ENCODE assay signal across 12 cellular contexts in the genomic region with DNA sequence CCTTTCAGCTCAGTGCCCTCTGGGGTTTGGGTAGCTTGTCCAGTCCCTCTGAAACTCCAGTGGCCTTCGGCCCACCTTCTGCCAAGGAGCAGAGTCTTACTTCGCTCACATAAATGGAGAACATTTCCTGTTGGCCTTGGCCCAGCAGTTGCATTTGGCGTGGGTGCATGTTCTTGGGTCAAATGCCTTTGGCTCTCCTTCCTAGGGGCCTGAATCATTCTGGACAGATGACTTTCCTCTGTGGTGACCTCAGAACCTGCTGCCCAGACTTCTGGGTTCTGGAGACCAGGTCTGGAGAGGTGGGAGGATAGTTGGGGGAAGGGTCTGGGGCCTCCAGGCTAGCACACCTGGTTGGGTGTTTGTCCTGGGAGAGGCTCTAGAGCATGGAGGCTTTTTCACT. TPM values are rescaled to one million over a fixed set of nuclear protein-coding genes. Genes with fewer than 3 reads are reported as not detected.
DNase-seq lines count a peak whose midpoint lies in the region; ATAC-seq and TF ChIP-seq lines count a peak whose summit lies in the region.
"Had no signal": no experiment of that assay in that cellular context is flagged by ENCODE, and none has a peak within 500 bp of the region (broad histone marks: within the 10 kb centered on the region; RNA-seq: fewer than 3 reads in every experiment).

No MANE protein-coding gene starts in this region.

- no peak overlapping the region for H3K27ac ChIP-seq in dorsolateral prefrontal cortex

- H3K4me3 Mint-ChIP-seq in stimulated activated memory B cell treated with anti-CD40 and anti-IgM and Interleukin-4, amounts not matched to agents 10 μg/mL and 1 μg/mL and 100 μg/mL, for 72 hours, result no peak overlapping the region
- H3K4me3 Mint-ChIP-seq: activated T-helper 17 cell treated with anti-CD3 and anti-CD28 coated beads, Interleukin-2, amount 50 U/mL, for 72 hours had no signal

- H3K9me3 Mint-ChIP-seq in stimulated activated memory B cell treated with anti-CD40 and anti-IgM and Interleukin-4, amounts not matched to agents 10 μg/mL and 1 μg/mL and 100 μg/mL, for 72 hours, result no peaks in the 10 kb centered on the region
- H3K9me3 Mint-ChIP-seq: activated T-helper 17 cell treated with anti-CD3 and anti-CD28 coated beads, Interleukin-2, amount 50 U/mL, for 72 hours had no signal

- intact Hi-C loops in dorsolateral prefrontal cortex (cut with DNase I), result no loop called here

- DNase-seq in GM04504 (ENCODE audit: low read depth) (peak; percentile 76), foreskin fibroblast (peak; percentile 93 to 96), dorsolateral prefrontal cortex (no peak), NCI-H1417 (lab: John Stamatoyannopoulos, UW) (no peak), anterior cingulate cortex (lab: John Stamatoyannopoulos, UW) (no peak), SK-N-DZ (ENCODE audit: low spot score) (no peak)
- DNase-seq: effector CD4-positive, alpha-beta T cell; NCI-H1694; OCI-M1 had no signal

- H3K27ac Mint-ChIP-seq in stimulated activated memory B cell treated with anti-CD40 and anti-IgM and Interleukin-4, amounts not matched to agents 10 μg/mL and 1 μg/mL and 100 μg/mL, for 72 hours, result peak overlapping the region; percentile 64
- H3K27ac Mint-ChIP-seq: activated T-helper 17 cell treated with anti-CD3 and anti-CD28 coated beads, Interleukin-2, amount 50 U/mL, for 72 hours had no signal

- ATAC-seq in SK-N-SH treated with all-trans-retinoic acid at 6 μM for 48 hours, result peak; percentile 71
- no peak for ATAC-seq in stimulated activated memory B cell treated with anti-CD40 and anti-IgM and Interleukin-4, amounts not matched to agents 10 μg/mL and 1 μg/mL and 100 μg/mL, for 72 hours
- ATAC-seq: activated T-helper 17 cell treated with anti-CD3 and anti-CD28 coated beads, Interleukin-2, amount 50 U/mL, for 72 hours had no signal

- TF ChIP-seq CTCF in foreskin fibroblast (IDR thresholded peaks at IDR 0.05; ENCODE audit: low read depth, low read length), result no peak
- no peak for TF ChIP-seq CTCF in dorsolateral prefrontal cortex (IDR thresholded peaks at IDR 0.05 in 54 of 56, conservative IDR thresholded peaks at IDR 0.05 in 2 of 56; ENCODE audit: low read depth in 1 of 56, partially characterized antibody in 56 of 56)

- H3K4me1 Mint-ChIP-seq in stimulated activated memory B cell treated with anti-CD40 and anti-IgM and Interleukin-4, amounts not matched to agents 10 μg/mL and 1 μg/mL and 100 μg/mL, for 72 hours, result peaks cover 67% of the 10 kb centered on the region
- H3K4me1 Mint-ChIP-seq: activated T-helper 17 cell treated with anti-CD3 and anti-CD28 coated beads, Interleukin-2, amount 50 U/mL, for 72 hours had no signal

- H3K4me3 ChIP-seq in foreskin fibroblast (ENCODE audit: low read depth in 1 of 2, low read length in 2 of 2) (no peak overlapping the region), dorsolateral prefrontal cortex (no peak overlapping the region)

- H3K27me3 ChIP-seq in dorsolateral prefrontal cortex, result no peaks in the 10 kb centered on the region

- no peaks in the 10 kb centered on the region for H3K27me3 Mint-ChIP-seq in stimulated activated memory B cell treated with anti-CD40 and anti-IgM and Interleukin-4, amounts not matched to agents 10 μg/mL and 1 μg/mL and 100 μg/mL, for 72 hours
- H3K27me3 Mint-ChIP-seq: activated T-helper 17 cell treated with anti-CD3 and anti-CD28 coated beads, Interleukin-2, amount 50 U/mL, for 72 hours had no signal

- peaks cover 47% of the 10 kb centered on the region for H3K36me3 Mint-ChIP-seq in stimulated activated memory B cell treated with anti-CD40 and anti-IgM and Interleukin-4, amounts not matched to agents 10 μg/mL and 1 μg/mL and 100 μg/mL, for 72 hours

TF ChIP-seq in SK-N-SH treated with all-trans-retinoic acid at 6 μM for 48 hours, 23 proteins besides CTCF, POLR2A, EP300 and RAD21 (continues in another document):
- no peak for TF ChIP-seq CSDC2 (CRISPR knock-in tag; IDR thresholded peaks at IDR 0.05)
- TF ChIP-seq ZFP3 (CRISPR knock-in tag; IDR thresholded peaks at IDR 0.05), result no peak
- TF ChIP-seq ISL1 (CRISPR knock-in tag; IDR thresholded peaks at IDR 0.05), result no peak
- TF ChIP-seq, protein P1, sequence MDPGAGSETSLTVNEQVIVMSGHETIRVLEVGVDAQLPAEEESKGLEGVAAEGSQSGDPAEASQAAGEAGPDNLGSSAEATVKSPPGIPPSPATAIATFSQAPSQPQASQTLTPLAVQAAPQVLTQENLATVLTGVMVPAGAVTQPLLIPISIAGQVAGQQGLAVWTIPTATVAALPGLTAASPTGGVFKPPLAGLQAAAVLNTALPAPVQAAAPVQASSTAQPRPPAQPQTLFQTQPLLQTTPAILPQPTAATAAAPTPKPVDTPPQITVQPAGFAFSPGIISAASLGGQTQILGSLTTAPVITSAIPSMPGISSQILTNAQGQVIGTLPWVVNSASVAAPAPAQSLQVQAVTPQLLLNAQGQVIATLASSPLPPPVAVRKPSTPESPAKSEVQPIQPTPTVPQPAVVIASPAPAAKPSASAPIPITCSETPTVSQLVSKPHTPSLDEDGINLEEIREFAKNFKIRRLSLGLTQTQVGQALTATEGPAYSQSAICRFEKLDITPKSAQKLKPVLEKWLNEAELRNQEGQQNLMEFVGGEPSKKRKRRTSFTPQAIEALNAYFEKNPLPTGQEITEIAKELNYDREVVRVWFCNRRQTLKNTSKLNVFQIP (CRISPR knock-in tag; IDR thresholded peaks at IDR 0.05; ENCODE audit: borderline replicate concordance, low read depth), result no peak
- no peak for TF ChIP-seq ESRRG (CRISPR knock-in tag; IDR thresholded peaks at IDR 0.05)
- no peak for TF ChIP-seq TCF4 (CRISPR knock-in tag; IDR thresholded peaks at IDR 0.05; ENCODE audit: borderline replicate concordance)
- no peak for TF ChIP-seq SNAI2 (CRISPR knock-in tag; IDR thresholded peaks at IDR 0.05)
- TF ChIP-seq RARB (CRISPR knock-in tag; IDR thresholded peaks at IDR 0.05), result no peak
- TF ChIP-seq, protein P2, sequence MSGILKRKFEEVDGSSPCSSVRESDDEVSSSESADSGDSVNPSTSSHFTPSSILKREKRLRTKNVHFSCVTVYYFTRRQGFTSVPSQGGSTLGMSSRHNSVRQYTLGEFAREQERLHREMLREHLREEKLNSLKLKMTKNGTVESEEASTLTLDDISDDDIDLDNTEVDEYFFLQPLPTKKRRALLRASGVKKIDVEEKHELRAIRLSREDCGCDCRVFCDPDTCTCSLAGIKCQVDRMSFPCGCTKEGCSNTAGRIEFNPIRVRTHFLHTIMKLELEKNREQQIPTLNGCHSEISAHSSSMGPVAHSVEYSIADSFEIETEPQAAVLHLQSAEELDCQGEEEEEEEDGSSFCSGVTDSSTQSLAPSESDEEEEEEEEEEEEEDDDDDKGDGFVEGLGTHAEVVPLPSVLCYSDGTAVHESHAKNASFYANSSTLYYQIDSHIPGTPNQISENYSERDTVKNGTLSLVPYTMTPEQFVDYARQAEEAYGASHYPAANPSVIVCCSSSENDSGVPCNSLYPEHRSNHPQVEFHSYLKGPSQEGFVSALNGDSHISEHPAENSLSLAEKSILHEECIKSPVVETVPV (CRISPR knock-in tag; IDR thresholded peaks at IDR 0.05), result no peak
- no peak for TF ChIP-seq ARNTL (CRISPR knock-in tag; IDR thresholded peaks at IDR 0.05; ENCODE audit: borderline replicate concordance, low read depth)
- TF ChIP-seq PPARA (CRISPR knock-in tag; IDR thresholded peaks at IDR 0.05; ENCODE audit: borderline replicate concordance), result no peak
- no peak for TF ChIP-seq TSHZ2 (CRISPR knock-in tag; IDR thresholded peaks at IDR 0.05)
- no peak for TF ChIP-seq ZC3H10 (CRISPR knock-in tag; IDR thresholded peaks at IDR 0.05)
- TF ChIP-seq, protein P3, sequence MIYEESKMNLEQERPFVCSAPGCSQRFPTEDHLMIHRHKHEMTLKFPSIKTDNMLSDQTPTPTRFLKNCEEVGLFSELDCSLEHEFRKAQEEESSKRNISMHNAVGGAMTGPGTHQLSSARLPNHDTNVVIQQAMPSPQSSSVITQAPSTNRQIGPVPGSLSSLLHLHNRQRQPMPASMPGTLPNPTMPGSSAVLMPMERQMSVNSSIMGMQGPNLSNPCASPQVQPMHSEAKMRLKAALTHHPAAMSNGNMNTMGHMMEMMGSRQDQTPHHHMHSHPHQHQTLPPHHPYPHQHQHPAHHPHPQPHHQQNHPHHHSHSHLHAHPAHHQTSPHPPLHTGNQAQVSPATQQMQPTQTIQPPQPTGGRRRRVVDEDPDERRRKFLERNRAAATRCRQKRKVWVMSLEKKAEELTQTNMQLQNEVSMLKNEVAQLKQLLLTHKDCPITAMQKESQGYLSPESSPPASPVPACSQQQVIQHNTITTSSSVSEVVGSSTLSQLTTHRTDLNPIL (CRISPR knock-in tag; IDR thresholded peaks at IDR 0.05; ENCODE audit: low read depth), result no peak
- no peak for TF ChIP-seq TOX (CRISPR knock-in tag; IDR thresholded peaks at IDR 0.05; ENCODE audit: borderline replicate concordance)
- TF ChIP-seq ZNF565 (CRISPR knock-in tag; conservative IDR thresholded peaks at IDR 0.05; ENCODE audit: low read depth), result no peak
- TF ChIP-seq ZFP30 (CRISPR knock-in tag; IDR thresholded peaks at IDR 0.05), result no peak
- no peak for TF ChIP-seq BACH2 (CRISPR knock-in tag; IDR thresholded peaks at IDR 0.05; ENCODE audit: borderline replicate concordance)

RNA-seq across cellular contexts. Expression of gene BCAS4, which starts 29.3 kb away (rescaled TPM):
- 10 to 100 TPM in 119 of 120 experiments, 1 to 10 TPM in 1; 8.0 to 41.4 (median 29.9) TPM for total RNA-seq in dorsolateral prefrontal cortex
- 18.4 and 26.0 TPM in 2 replicates for polyA plus RNA-seq in SK-N-DZ (2014; cell fraction: cytosol; rRNA removed)
- 28.8 and 32.0 TPM in 2 replicates for polyA plus RNA-seq in SK-N-DZ (2014; cell fraction: nucleus; rRNA removed)

Comparison
In these comparisons a context has a peak if more than half of its experiments do, and no peak if none do; other contexts are left out.
1. DNase-seq: peak in GM04504 (single experiment) and foreskin fibroblast (2 of 2); none in dorsolateral prefrontal cortex (0 of 10), NCI-H1417 (0 of 3), anterior cingulate cortex (0 of 58) and SK-N-DZ (single experiment).